In the genomic region with DNA sequence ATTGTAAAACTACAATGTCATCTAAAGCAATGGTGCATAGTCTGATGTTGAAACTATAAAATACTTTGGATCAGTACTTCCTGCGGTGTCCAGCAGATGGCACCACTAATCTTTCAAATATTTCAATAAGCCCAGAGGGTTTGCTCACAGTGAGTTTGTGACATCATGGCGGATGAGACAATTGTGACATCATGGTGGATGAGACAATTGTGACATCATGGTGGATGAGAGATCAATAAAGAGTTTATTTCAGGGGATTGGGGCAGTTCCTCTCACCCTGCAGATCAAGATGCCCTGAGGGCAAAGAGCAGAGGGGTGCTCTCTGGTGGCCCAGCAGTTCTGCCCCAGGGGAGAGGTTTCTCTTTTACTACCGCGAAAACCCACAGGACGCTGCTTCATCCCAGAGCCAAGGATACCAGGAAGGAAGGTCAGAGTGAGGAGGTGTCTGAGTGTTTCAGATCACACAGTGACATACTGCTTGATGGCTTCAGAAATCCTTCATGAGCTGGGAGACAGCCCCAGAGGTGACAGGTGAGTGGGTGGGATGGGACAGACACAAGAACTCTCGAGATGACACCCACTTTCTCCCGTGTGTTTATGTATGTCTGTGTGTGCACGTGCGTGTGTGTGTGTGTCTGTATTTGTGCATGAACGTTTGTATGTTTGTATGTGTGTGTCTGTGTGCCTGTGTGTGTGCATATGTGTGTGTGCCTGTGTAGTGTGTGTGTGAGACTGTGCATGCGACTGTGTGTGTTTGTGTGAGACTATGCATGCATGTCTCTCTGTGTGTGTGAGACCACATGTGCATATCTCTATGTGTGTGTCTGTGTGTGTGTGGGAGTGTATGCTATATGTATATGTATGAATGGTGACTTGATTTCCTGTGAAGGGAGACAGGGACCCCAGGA, we compare ENCODE assay signal across 8 cellular contexts. TPM values are rescaled to one million over a fixed set of nuclear protein-coding genes. Genes with fewer than 3 reads are reported as not detected.
DNase-seq lines count a peak whose midpoint lies in the region; ATAC-seq lines count a peak whose summit lies in the region.

No MANE protein-coding gene starts in this region.

- no peak overlapping the region for H3K27ac ChIP-seq in effector memory CD4-positive, alpha-beta T cell (ENCODE audit: insufficient read depth, low read length, poor library complexity, severe bottlenecking)
- H3K27ac ChIP-seq in mesenchymal stem cell (ENCODE audit: low read length, poor library complexity, severe bottlenecking): no peak overlapping the region

- H3K27me3 ChIP-seq in effector memory CD4-positive, alpha-beta T cell (replicated peaks; ENCODE audit: control insufficient read depth, insufficient read depth, low read length, poor library complexity, severe bottlenecking): peaks cover 63% of the 10 kb centered on the region
- H3K27me3 ChIP-seq in mesenchymal stem cell (ENCODE audit: control insufficient read depth in 1 of 2, insufficient read depth in 1 of 2, low read length in 2 of 2): peaks cover 71% of the 10 kb centered on the region in 2 experiments

- H3K18ac ChIP-seq in mesenchymal stem cell (ENCODE audit: low read depth in 1 of 2, low read length in 2 of 2): no peak overlapping the region

- H3K4me1 ChIP-seq in effector memory CD4-positive, alpha-beta T cell (ENCODE audit: control insufficient read depth, insufficient read depth, low read length, poor library complexity, severe bottlenecking): peaks cover 14% of the 10 kb centered on the region
- H3K4me1 ChIP-seq in mesenchymal stem cell (ENCODE audit: control insufficient read depth, insufficient read depth, low read depth, low read length): peaks cover 10% of the 10 kb centered on the region

- no peaks in the 10 kb centered on the region for H3K79me1 ChIP-seq in mesenchymal stem cell (replicated peaks; ENCODE audit: low read length, poor library complexity, severe bottlenecking)

- no peak overlapping the region for H2AFZ ChIP-seq in mesenchymal stem cell (ENCODE audit: low read depth, low read length)

- no peak overlapping the region for H2BK15ac ChIP-seq in mesenchymal stem cell (ENCODE audit: low read depth, poor library complexity, severe bottlenecking)

- no peak overlapping the region for H3K4me2 ChIP-seq in mesenchymal stem cell (ENCODE audit: low read length, poor library complexity, severe bottlenecking)

- no peak overlapping the region for H3K14ac ChIP-seq in mesenchymal stem cell (ENCODE audit: low read length in 2 of 2)

- no peak overlapping the region for H2AK5ac ChIP-seq in mesenchymal stem cell (ENCODE audit: low read length, severe bottlenecking)

- no peak overlapping the region for H2BK120ac ChIP-seq in mesenchymal stem cell (ENCODE audit: low read depth, low read length)

- no peak overlapping the region for H2BK12ac ChIP-seq in mesenchymal stem cell (ENCODE audit: low read length in 2 of 2)

- H4K91ac ChIP-seq in mesenchymal stem cell (ENCODE audit: low read length): no peak overlapping the region

- H4K8ac ChIP-seq in mesenchymal stem cell (ENCODE audit: low read length): no peak overlapping the region

- H3K4ac ChIP-seq in mesenchymal stem cell (ENCODE audit: low read depth in 1 of 2, low read length in 2 of 2): no peak overlapping the region

- H3K23ac ChIP-seq in mesenchymal stem cell (ENCODE audit: low read length in 2 of 2): no peak overlapping the region

- no peaks in the 10 kb centered on the region for H3K36me3 ChIP-seq in effector memory CD4-positive, alpha-beta T cell (ENCODE audit: control insufficient read depth, insufficient read depth, low read length)
- H3K36me3 ChIP-seq in mesenchymal stem cell (ENCODE audit: control insufficient read depth in 1 of 2, insufficient read depth in 2 of 2, low read depth in 1 of 2, low read length in 2 of 2): no peaks in the 10 kb centered on the region

- WGBS in mesenchymal stem cell: 48% methylated on average over 10 of the region's 11 CpGs

- H3K4me3 ChIP-seq in effector memory CD4-positive, alpha-beta T cell (ENCODE audit: insufficient read depth, low read depth, low read length, poor library complexity, severe bottlenecking): no peak overlapping the region
- no peak overlapping the region for H3K4me3 ChIP-seq in mesenchymal stem cell (ENCODE audit: insufficient read depth in 1 of 2, low read depth in 1 of 2, low read length in 2 of 2)

- DNase-seq in AG08396 (ENCODE audit: low spot score) (peak; percentile 64), NCI-H526 treated with DMSO at 0.1 percent for 48 hours (lab: John Stamatoyannopoulos, UW) (peak; percentile 49), mesenchymal stem cell (peak; percentile 83)
- DNase-seq in activated CD4-positive, alpha-beta T cell treated with anti-CD3 and anti-CD28 coated beads, Interleukin-2, amount 50 U/mL, for 4 hours: peak; percentile 65 to 71
- DNase-seq in effector memory CD4-positive, alpha-beta T cell: peak; percentile 44 to 62 (median 47)
- DNase-seq in stimulated activated CD8-positive, alpha-beta memory T cell treated with anti-CD3 and anti-CD28 coated beads, Interleukin-4, amount 100 ng/mL, for 24 hours (ENCODE audit: low read depth): peak; percentile 33

- no peak overlapping the region for H3K9ac ChIP-seq in mesenchymal stem cell (ENCODE audit: low read length)

- H2BK5ac ChIP-seq in mesenchymal stem cell (ENCODE audit: low read depth, low read length, poor library complexity, severe bottlenecking): no peak overlapping the region

- ATAC-seq in GM18520 (IDR thresholded peaks at IDR 0.05; ENCODE audit: unreplicated experiment): peak; percentile 40
- no peak for ATAC-seq in GM21515 (IDR thresholded peaks at IDR 0.05; ENCODE audit: unreplicated experiment)

- H3K9me3 ChIP-seq in effector memory CD4-positive, alpha-beta T cell (ENCODE audit: control insufficient read depth, low read length): no peaks in the 10 kb centered on the region
- H3K9me3 ChIP-seq in mesenchymal stem cell (ENCODE audit: control insufficient read depth, low read length): no peaks in the 10 kb centered on the region

RNA-seq across cellular contexts. Expression of gene ULBP2, which starts 7.3 kb away (rescaled TPM):
- 6.4 TPM for polyA plus RNA-seq in mesenchymal stem cell (2013, experiment 1 of 2)
- 7.4 TPM for polyA plus RNA-seq in mesenchymal stem cell (2013, experiment 2 of 2)

RNA-seq across cellular contexts. Expression of gene RAET1G, which starts 11.6 kb away (rescaled TPM):
- 1.4 TPM for polyA plus RNA-seq in mesenchymal stem cell (2013, experiment 1 of 2)
- polyA plus RNA-seq in mesenchymal stem cell (2013, experiment 2 of 2): 1.4 TPM

RNA-seq across cellular contexts. Expression of gene ULBP1, which starts 29.2 kb away (rescaled TPM):
- 6.5 TPM for polyA plus RNA-seq in mesenchymal stem cell (2013, experiment 1 of 2)
- 6.7 TPM for polyA plus RNA-seq in mesenchymal stem cell (2013, experiment 2 of 2)

RNA-seq across cellular contexts. Expression of gene RAET1E, which starts 36.6 kb away (rescaled TPM):
- 0.21 TPM for polyA plus RNA-seq in mesenchymal stem cell (2013, experiment 1 of 2)
- 0.25 TPM for polyA plus RNA-seq in mesenchymal stem cell (2013, experiment 2 of 2)

Comparison
In these comparisons a context has a peak if more than half of its experiments do, and no peak if none do; other contexts are left out.
1. DNase-seq: peak in every context shown above with its lines; median percentile 83 in mesenchymal stem cell; 68 in activated CD4-positive, alpha-beta T cell treated with anti-CD3 and anti-CD28 coated beads, Interleukin-2, amount 50 U/mL, for 4 hours; 64 in AG08396; 49 in NCI-H526 treated with DMSO at 0.1 percent for 48 hours; 47 in effector memory CD4-positive, alpha-beta T cell; 33 in stimulated activated CD8-positive, alpha-beta memory T cell treated with anti-CD3 and anti-CD28 coated beads, Interleukin-4, amount 100 ng/mL, for 24 hours.